ENCODE assay signal across 7 cellular contexts in genomic region chrX:22409418-22409817, GRCh38.
"Had no signal": no experiment of that assay in that cellular context is flagged by ENCODE, and none has a peak within 500 bp of the region (broad histone marks: within the 10 kb centered on the region; RNA-seq: fewer than 3 reads in every experiment).

No MANE protein-coding gene starts in this region.

- H2AFZ ChIP-seq: GM23248 had no signal

- DNase-seq: GM23248, GOT3, H9, HCEC 1CT, KBM-7 had no signal

- ATAC-seq: HepG2 had no signal

- FAIRE-seq: HepG2 had no signal

- H3K9ac ChIP-seq: GM23248 had no signal

- H3K27ac ChIP-seq: GM23248, HL-60 had no signal

- H3K4me3 ChIP-seq: GM23248 had no signal
